Comparison of ENCODE assay signal across 10 cellular contexts in genomic region chr7:135238112-135238744, GRCh38. TPM values are rescaled to one million over a fixed set of nuclear protein-coding genes. Genes with fewer than 3 reads are reported as not detected.
DNase-seq lines count a peak whose midpoint lies in the region; ATAC-seq and TF ChIP-seq lines count a peak whose summit lies in the region.
"Had no signal": no experiment of that assay in that cellular context is flagged by ENCODE, and none has a peak within 500 bp of the region (broad histone marks: within the 10 kb centered on the region; RNA-seq: fewer than 3 reads in every experiment).

No MANE protein-coding gene starts in this region.

- BruUV-seq in PC-3 (replicated peaks; lab: Mats Ljungman, UMichigan), result no TSS peak

- CTCF ChIA-PET in PC-3 (lab: Charles Lee), result no interaction called here
- CTCF ChIA-PET in CD8-positive, alpha-beta memory T cell (lab: Charles Lee), result interaction anchor here (0.9 kb wide), 1 partner anchor 16 kb away, joined by 3 read pairs; no protein-coding TSS in a partner anchor

- H3K9me3 ChIP-seq in PC-3 (ENCODE audit: low read length) (no peaks in the 10 kb centered on the region), upper lobe of right lung (no peaks in the 10 kb centered on the region), thyroid gland (no peaks in the 10 kb centered on the region)
- H3K9me3 ChIP-seq in CD8-positive, alpha-beta memory T cell (ENCODE audit: low read length), result no peaks in the 10 kb centered on the region

- POLR2A ChIA-PET in PC-3 (lab: Charles Lee; ENCODE audit: unreplicated experiment), result interaction anchor here (0.6 kb wide), 1 partner anchor 1487 kb away, joined by 4 read pairs; no protein-coding TSS in a partner anchor
- POLR2A ChIA-PET in CD8-positive, alpha-beta memory T cell (lab: Charles Lee), result no interaction called here

- 95 to 97% methylated on average over 3 to 5 of the region's 11 CpGs for WGBS in thyroid gland, 2 donors

- H3K36me3 ChIP-seq in PC-3 (ENCODE audit: low read depth, low read length) (no peaks in the 10 kb centered on the region), upper lobe of right lung (no peaks in the 10 kb centered on the region), thyroid gland (no peaks in the 10 kb centered on the region)
- no peaks in the 10 kb centered on the region for H3K36me3 ChIP-seq in CD8-positive, alpha-beta memory T cell (ENCODE audit: insufficient read depth, low read length)

- H3K9me2 ChIP-seq in PC-3 (replicated peaks; ENCODE audit: low read length), result no peaks in the 10 kb centered on the region

- no peak overlapping the region for H3K27ac Mint-ChIP-seq in CD8-positive, alpha-beta memory T cell

- no peak overlapping the region for H3K4me3 Mint-ChIP-seq in CD8-positive, alpha-beta memory T cell

- H3K27me3 Mint-ChIP-seq in CD8-positive, alpha-beta memory T cell, result peaks cover 2 to 23% of the 10 kb centered on the region in 2 donors

- H3F3A ChIP-seq in PC-3 (ENCODE audit: low read length, unreplicated experiment), result no peaks in the 10 kb centered on the region

- no peak overlapping the region for H3K9ac ChIP-seq in PC-3 (ENCODE audit: low read length)

- H3K4me1 ChIP-seq in PC-3 (ENCODE audit: insufficient read depth, low read length) (no peaks in the 10 kb centered on the region), upper lobe of right lung (no peaks in the 10 kb centered on the region), thyroid gland (no peaks in the 10 kb centered on the region)
- no peaks in the 10 kb centered on the region for H3K4me1 ChIP-seq in CD8-positive, alpha-beta memory T cell (ENCODE audit: insufficient read depth, low read length)

- DNase-seq in stimulated activated CD4-positive, alpha-beta T cell treated with anti-CD3 and anti-CD28 coated beads, Interleukin-15, amount 100 ng/mL, for 24 hours, result peak; percentile 26
- DNase-seq in stimulated activated CD4-positive, alpha-beta T cell treated with anti-CD3 and anti-CD28 coated beads, Interleukin-4, amount 100 ng/mL, for 4 hours, result no peak
- DNase-seq in PC-3 (no peak), upper lobe of right lung (no peak), thyroid gland (no peak), DMS79 (lab: John Stamatoyannopoulos, UW) (no peak)
- no peak for DNase-seq in CD8-positive, alpha-beta memory T cell
- DNase-seq: activated CD4-positive, alpha-beta T cell treated with anti-CD3 and anti-CD28 coated beads for 4 hours; NCI-H1436 had no signal

- TF ChIP-seq CTCF in PC-3 (conservative IDR thresholded peaks at IDR 0.05; ENCODE audit: low read depth, low read length), result peak; percentile 67
- peak; percentile 10 for TF ChIP-seq CTCF in upper lobe of right lung (IDR thresholded peaks at IDR 0.05)
- TF ChIP-seq CTCF in thyroid gland (IDR thresholded peaks at IDR 0.05), result no peak

- no peaks in the 10 kb centered on the region for H3K79me2 ChIP-seq in PC-3 (ENCODE audit: low read length)

- no peaks in the 10 kb centered on the region for H4K20me1 ChIP-seq in PC-3 (ENCODE audit: low read length)

- H2AFZ ChIP-seq in PC-3 (ENCODE audit: low read length), result no peak overlapping the region

- H3K4me3 ChIP-seq in PC-3 (ENCODE audit: low read length) (no peak overlapping the region), upper lobe of right lung (no peak overlapping the region), thyroid gland (replicated peaks in 1 of 3) (no peak overlapping the region)
- H3K4me3 ChIP-seq in CD8-positive, alpha-beta memory T cell (ENCODE audit: low read length), result no peak overlapping the region

- H3K27ac ChIP-seq in PC-3 (ENCODE audit: low read length), result no peak overlapping the region
- H3K27ac ChIP-seq in upper lobe of right lung, result no peak overlapping the region
- no peak overlapping the region for H3K27ac ChIP-seq in CD8-positive, alpha-beta memory T cell (ENCODE audit: low read depth, low read length)
- no peak overlapping the region for H3K27ac ChIP-seq in thyroid gland

- no peaks in the 10 kb centered on the region for H3K27me3 ChIP-seq in PC-3 (ENCODE audit: low read length)
- H3K27me3 ChIP-seq in upper lobe of right lung, result no peaks in the 10 kb centered on the region
- no peaks in the 10 kb centered on the region for H3K27me3 ChIP-seq in CD8-positive, alpha-beta memory T cell (ENCODE audit: insufficient read depth, low read length, poor library complexity, severe bottlenecking)
- no peaks in the 10 kb centered on the region for H3K27me3 ChIP-seq in thyroid gland

- H3K36me3 Mint-ChIP-seq in CD8-positive, alpha-beta memory T cell, result no peaks in the 10 kb centered on the region

- H3K4me2 ChIP-seq in PC-3 (ENCODE audit: low read length), result no peak overlapping the region

- H3K4me1 Mint-ChIP-seq in CD8-positive, alpha-beta memory T cell, result peaks cover 0 to 2% (median 0%) of the 10 kb centered on the region in 3 donors

- TF ChIP-seq POLR2A in thyroid gland (IDR thresholded peaks at IDR 0.05), result no peak

- intact Hi-C loops in PC-3 (cut with micrococcal nuclease) (no loop called here), upper lobe of right lung (cut with DNase I) (no loop called here), thyroid gland (cut with DNase I) (no loop called here)

- no peaks in the 10 kb centered on the region for H3K9me3 Mint-ChIP-seq in CD8-positive, alpha-beta memory T cell

- ATAC-seq in PC-3, result peak; percentile 49; the same call in 1 of the 2 replicates
- ATAC-seq in esophagus mucosa, result peak; percentile 45
- peak; percentile 49 for ATAC-seq in upper lobe of right lung

RNA-seq across cellular contexts. Expression of gene STRA8, which starts 4.6 kb away (rescaled TPM):
- not detected in 2 replicates for total RNA-seq in PC-3 (2014; rRNA removed)
- not detected for total RNA-seq in esophagus mucosa
- total RNA-seq in upper lobe of right lung, result not detected
- total RNA-seq in CD8-positive, alpha-beta memory T cell, result not detected
- not detected for polyA plus RNA-seq in CD8-positive, alpha-beta memory T cell
- not detected for total RNA-seq in thyroid gland

RNA-seq across cellular contexts. Expression of gene WDR91, which starts 26.9 kb away (rescaled TPM):
- total RNA-seq in PC-3 (2014; rRNA removed) (12.3 and 23.0 TPM in 2 replicates), esophagus mucosa (28.8 TPM), upper lobe of right lung (30.0 TPM), thyroid gland (10 to 100 TPM in 1 of 4 donors, 1 to 10 TPM in 3; 8.4 to 34.4 (median 9.1) TPM)
- total RNA-seq in CD8-positive, alpha-beta memory T cell, result 10 to 100 TPM; 25.1 to 27.7 TPM
- polyA plus RNA-seq in CD8-positive, alpha-beta memory T cell, result 5.7 TPM

Comparison
In these comparisons a context has a peak if more than half of its experiments do, and no peak if none do; other contexts are left out.
1. CTCF ChIP-seq: peak in PC-3 (single experiment) and upper lobe of right lung (single experiment); none in thyroid gland (0 of 6).
2. Peak in every context shown above with its lines, with median percentiles within 50 percentile points of each other: ATAC-seq.